Comparison of ENCODE assay signal across 8 cellular contexts in genomic region chr3:42654331-42655201, GRCh38. TPM values are rescaled to one million over a fixed set of nuclear protein-coding genes. Genes with fewer than 3 reads are reported as not detected.
DNase-seq lines count a peak whose midpoint lies in the region; ATAC-seq and FAIRE-seq lines count a peak whose summit lies in the region.

No MANE protein-coding gene starts in this region.

- no peaks in the 10 kb centered on the region for H3K9me3 Mint-ChIP-seq in activated T-cell treated with anti-CD3 and anti-CD28 coated beads, Interleukin-2, amount 50 U/mL, for 72 hours
- H3K9me3 Mint-ChIP-seq in natural killer cell treated with Interleukin-12 subunit alpha and Interleukin-12 subunit beta and Interleukin-15 and Interleukin-18, amount 100 ng/mL, for 72 hours: no peaks in the 10 kb centered on the region

- FAIRE-seq in frontal cortex (lab: Jason Lieb, UNC): no peak

- DNase-seq in Daoy (ENCODE audit: low read depth) (peak; percentile 48), HT1080 (ENCODE audit: low read depth) (peak; percentile 50), frontal cortex (ENCODE audit: low spot score in 2 of 2) (peak; percentile 88 to 96)
- peak in 1 of 2 donors; percentile 25 for DNase-seq in activated T-cell treated with anti-CD3 and anti-CD28 coated beads, Interleukin-2, amount 50 U/mL, for 72 hours
- DNase-seq in natural killer cell treated with Interleukin-12 subunit alpha and Interleukin-12 subunit beta and Interleukin-15 and Interleukin-18, amount 100 ng/mL, for 72 hours (ENCODE audit: low spot score): no peak
- DNase-seq in activated CD4-positive, alpha-beta T cell treated with anti-CD3 and anti-CD28 coated beads, Interleukin-2, amount 50 U/mL, for 48 hours: no peak

- ATAC-seq in activated T-cell treated with anti-CD3 and anti-CD28 coated beads, Interleukin-2, amount 50 U/mL, for 72 hours (replicated peaks in 1 of 2): peak; percentile 59 to 67
- ATAC-seq in natural killer cell treated with Interleukin-12 subunit alpha and Interleukin-12 subunit beta and Interleukin-15 and Interleukin-18, amount 100 ng/mL, for 72 hours: peak; percentile 45 to 59
- ATAC-seq in GM19328 (IDR thresholded peaks at IDR 0.05; ENCODE audit: unreplicated experiment) (no peak), HG02588 (IDR thresholded peaks at IDR 0.05; ENCODE audit: unreplicated experiment) (no peak)

- H3K27me3 Mint-ChIP-seq in activated T-cell treated with anti-CD3 and anti-CD28 coated beads, Interleukin-2, amount 50 U/mL, for 72 hours (ENCODE audit: low read depth): peaks cover 14% of the 10 kb centered on the region
- H3K27me3 Mint-ChIP-seq in natural killer cell treated with Interleukin-12 subunit alpha and Interleukin-12 subunit beta and Interleukin-15 and Interleukin-18, amount 100 ng/mL, for 72 hours: no peaks in the 10 kb centered on the region

- H3K4me3 Mint-ChIP-seq in activated T-cell treated with anti-CD3 and anti-CD28 coated beads, Interleukin-2, amount 50 U/mL, for 72 hours: peak overlapping the region; percentile 8 to 45
- H3K4me3 Mint-ChIP-seq in natural killer cell treated with Interleukin-12 subunit alpha and Interleukin-12 subunit beta and Interleukin-15 and Interleukin-18, amount 100 ng/mL, for 72 hours: peak overlapping the region; percentile 15

- peaks cover 20% of the 10 kb centered on the region for H3K4me1 Mint-ChIP-seq in activated T-cell treated with anti-CD3 and anti-CD28 coated beads, Interleukin-2, amount 50 U/mL, for 72 hours (ENCODE audit: low read depth)
- peaks cover 7 to 12% of the 10 kb centered on the region in 2 donors for H3K4me1 Mint-ChIP-seq in natural killer cell treated with Interleukin-12 subunit alpha and Interleukin-12 subunit beta and Interleukin-15 and Interleukin-18, amount 100 ng/mL, for 72 hours (ENCODE audit: low read depth in 2 of 2)

- no peaks in the 10 kb centered on the region for H3K36me3 Mint-ChIP-seq in activated T-cell treated with anti-CD3 and anti-CD28 coated beads, Interleukin-2, amount 50 U/mL, for 72 hours (ENCODE audit: insufficient read depth in 2 of 2)
- H3K36me3 Mint-ChIP-seq in natural killer cell treated with Interleukin-12 subunit alpha and Interleukin-12 subunit beta and Interleukin-15 and Interleukin-18, amount 100 ng/mL, for 72 hours: no peaks in the 10 kb centered on the region

- no peak overlapping the region for H3K27ac Mint-ChIP-seq in activated T-cell treated with anti-CD3 and anti-CD28 coated beads, Interleukin-2, amount 50 U/mL, for 72 hours
- no peak overlapping the region for H3K27ac Mint-ChIP-seq in natural killer cell treated with Interleukin-12 subunit alpha and Interleukin-12 subunit beta and Interleukin-15 and Interleukin-18, amount 100 ng/mL, for 72 hours

RNA-seq across cellular contexts. Expression of gene ZBTB47, which starts 1.1 kb away (rescaled TPM):
- 2.5 and 5.7 TPM in 2 replicates for total RNA-seq in Daoy (2014; rRNA removed; shearing (Covaris generic))
- total RNA-seq in HT1080 (2014; rRNA removed; shearing (Covaris generic)): 13.0 and 16.4 TPM in 2 replicates
- 6.6 and 7.8 TPM in 2 replicates for polyA plus RNA-seq in HT1080 (2015; cell fraction: cytosol; rRNA removed)
- polyA plus RNA-seq in HT1080 (2015; cell fraction: nucleus; rRNA removed): 13.7 and 14.6 TPM in 2 replicates
- total RNA-seq in activated T-cell treated with anti-CD3 and anti-CD28 coated beads, Interleukin-2, amount 50 U/mL, for 72 hours: under 1 TPM; 0.55 to 0.69 TPM
- total RNA-seq in frontal cortex: 19.6 TPM
- total RNA-seq in natural killer cell treated with Interleukin-12 subunit alpha and Interleukin-12 subunit beta and Interleukin-15 and Interleukin-18, amount 100 ng/mL, for 72 hours: 1 to 10 TPM; 1.9 to 2.7 TPM

RNA-seq across cellular contexts. Expression of gene KLHL40, which starts 30.8 kb away (rescaled TPM):
- not detected in 2 replicates for total RNA-seq in Daoy (2014; rRNA removed; shearing (Covaris generic))
- total RNA-seq in HT1080 (2014; rRNA removed; shearing (Covaris generic)): not detected in 2 replicates
- polyA plus RNA-seq in HT1080 (2015; cell fraction: cytosol; rRNA removed): not detected in 2 replicates
- polyA plus RNA-seq in HT1080 (2015; cell fraction: nucleus; rRNA removed): not detected in 2 replicates
- total RNA-seq in activated T-cell treated with anti-CD3 and anti-CD28 coated beads, Interleukin-2, amount 50 U/mL, for 72 hours: not detected
- total RNA-seq in frontal cortex: 0.41 TPM
- not detected for total RNA-seq in natural killer cell treated with Interleukin-12 subunit alpha and Interleukin-12 subunit beta and Interleukin-15 and Interleukin-18, amount 100 ng/mL, for 72 hours

RNA-seq across cellular contexts. Expression of gene HHATL, which starts 48.0 kb away (rescaled TPM):
- total RNA-seq in Daoy (2014; rRNA removed; shearing (Covaris generic)): not detected in 2 replicates
- not detected in 2 replicates for total RNA-seq in HT1080 (2014; rRNA removed; shearing (Covaris generic))
- polyA plus RNA-seq in HT1080 (2015; cell fraction: cytosol; rRNA removed): not detected in 2 replicates
- polyA plus RNA-seq in HT1080 (2015; cell fraction: nucleus; rRNA removed): not detected in 2 replicates
- not detected for total RNA-seq in activated T-cell treated with anti-CD3 and anti-CD28 coated beads, Interleukin-2, amount 50 U/mL, for 72 hours
- total RNA-seq in frontal cortex: not detected
- total RNA-seq in natural killer cell treated with Interleukin-12 subunit alpha and Interleukin-12 subunit beta and Interleukin-15 and Interleukin-18, amount 100 ng/mL, for 72 hours: not detected

RNA-seq across cellular contexts. Expression of gene NKTR, which starts 54.1 kb away (rescaled TPM):
- 10.7 and 15.5 TPM in 2 replicates for total RNA-seq in Daoy (2014; rRNA removed; shearing (Covaris generic))
- total RNA-seq in HT1080 (2014; rRNA removed; shearing (Covaris generic)): 12.8 and 16.1 TPM in 2 replicates
- 9.8 and 11.9 TPM in 2 replicates for polyA plus RNA-seq in HT1080 (2015; cell fraction: cytosol; rRNA removed)
- 130 and 145 TPM in 2 replicates for polyA plus RNA-seq in HT1080 (2015; cell fraction: nucleus; rRNA removed)
- total RNA-seq in activated T-cell treated with anti-CD3 and anti-CD28 coated beads, Interleukin-2, amount 50 U/mL, for 72 hours: 100 to 1,000 TPM; 109 to 111 TPM
- 110 TPM for total RNA-seq in frontal cortex
- 100 to 1,000 TPM in 1 of 2 donors, 10 to 100 TPM in 1; 85.4 to 145 TPM for total RNA-seq in natural killer cell treated with Interleukin-12 subunit alpha and Interleukin-12 subunit beta and Interleukin-15 and Interleukin-18, amount 100 ng/mL, for 72 hours

Comparison
In these comparisons a context has a peak if more than half of its experiments do, and no peak if none do; other contexts are left out.
1. DNase-seq: peak in Daoy (single experiment), HT1080 (single experiment) and frontal cortex (2 of 2); none in natural killer cell treated with Interleukin-12 subunit alpha and Interleukin-12 subunit beta and Interleukin-15 and Interleukin-18, amount 100 ng/mL, for 72 hours (single experiment) and activated CD4-positive, alpha-beta T cell treated with anti-CD3 and anti-CD28 coated beads, Interleukin-2, amount 50 U/mL, for 48 hours (0 of 2).
2. ATAC-seq: peak in activated T-cell treated with anti-CD3 and anti-CD28 coated beads, Interleukin-2, amount 50 U/mL, for 72 hours (2 of 2) and natural killer cell treated with Interleukin-12 subunit alpha and Interleukin-12 subunit beta and Interleukin-15 and Interleukin-18, amount 100 ng/mL, for 72 hours (2 of 2); none in GM19328 (single experiment) and HG02588 (single experiment).